ENCODE assay signal across 22 cellular contexts in genomic region chr7:140122975-140123374, GRCh38. TPM values are rescaled to one million over a fixed set of nuclear protein-coding genes. Genes with fewer than 3 reads are reported as not detected.
A peak's percentile ranks its signal among the peaks of the same experiment; 100 is the strongest.
DNase-seq lines count a peak whose midpoint lies in the region; ATAC-seq and TF ChIP-seq lines count a peak whose summit lies in the region.
"Had no signal": no experiment of that assay in that cellular context is flagged by ENCODE, and none has a peak within 500 bp of the region (broad histone marks: within the 10 kb centered on the region; RNA-seq: fewer than 3 reads in every experiment).

No MANE protein-coding gene starts in this region.

- H3K79me2 ChIP-seq in GM23248 (ENCODE audit: insufficient read depth) = no peaks in the 10 kb centered on the region
- H3K79me2 ChIP-seq in MM.1S (ENCODE audit: low read length) = no peaks in the 10 kb centered on the region

- peaks cover 18% of the 10 kb centered on the region for H3K4me1 Mint-ChIP-seq in activated CD8-positive, alpha-beta T cell treated with anti-CD3 and anti-CD28 coated beads for 36 hours (ENCODE audit: low read depth)
- H3K4me1 Mint-ChIP-seq in activated CD8-positive, alpha-beta T cell treated with anti-CD3 and anti-CD28 coated beads, Interleukin-2, amount 10 ng/mL, durations not matched to agents 7 days and 5 days (ENCODE audit: low read depth) = no peaks in the 10 kb centered on the region
- H3K4me1 Mint-ChIP-seq in activated naive CD8-positive, alpha-beta T cell treated with anti-CD3 and anti-CD28 coated beads, Interleukin-2, amount 50 U/mL, for 24 hours = peaks cover 28% of the 10 kb centered on the region

- H3K4me1 ChIP-seq in GM23248 (ENCODE audit: insufficient read depth) (peaks cover 7% of the 10 kb centered on the region; the same call in 1 of the 2 replicates), MM.1S (ENCODE audit: low read length) (no peaks in the 10 kb centered on the region)

- TF ChIP-seq CTCF in activated CD8-positive, alpha-beta T cell treated with anti-CD3 and anti-CD28 coated beads for 36 hours (IDR thresholded peaks at IDR 0.05) = no peak
- TF ChIP-seq CTCF in MM.1S (IDR thresholded peaks at IDR 0.05; ENCODE audit: low read length) = no peak

- H3K36me3 ChIP-seq in GM23248 (ENCODE audit: low read depth) (peaks cover 34% of the 10 kb centered on the region), MM.1S (replicated peaks; ENCODE audit: insufficient read depth, low read length) (no peaks in the 10 kb centered on the region)
- H3K36me3 ChIP-seq: SJCRH30 had no signal

- 90 to 91% methylated on average over 3 of the region's 3 CpGs for WGBS in GM23248 (ENCODE audit: low coverage in 1 of 2, low lambda C conversion rate in 2 of 2, missing lambda C conversion rate in 2 of 2), 2 experiments

- CTCF ChIA-PET in activated CD8-positive, alpha-beta T cell treated with anti-CD3 and anti-CD28 coated beads for 36 hours (lab: Charles Lee) = no interaction called here
- CTCF ChIA-PET in activated CD8-positive, alpha-beta T cell treated with anti-CD3 and anti-CD28 coated beads, Interleukin-2, amount 10 ng/mL, durations not matched to agents 7 days and 5 days (lab: Charles Lee) = no interaction called here

- no peaks in the 10 kb centered on the region for H3K9me3 ChIP-seq in GM23248 (ENCODE audit: low read depth)
- no peaks in the 10 kb centered on the region for H3K9me3 ChIP-seq in MM.1S (replicated peaks; ENCODE audit: insufficient read depth, low read length)
- H3K9me3 ChIP-seq: SJCRH30 had no signal

- no peak overlapping the region for H3K4me2 ChIP-seq in GM23248 (ENCODE audit: unreplicated experiment)
- H3K4me2 ChIP-seq in MM.1S (ENCODE audit: low read depth, low read length) = no peak overlapping the region
- H3K4me2 ChIP-seq: KMS-11 had no signal

- no peak overlapping the region for H3K27ac Mint-ChIP-seq in activated CD8-positive, alpha-beta T cell treated with anti-CD3 and anti-CD28 coated beads for 36 hours
- no peak overlapping the region for H3K27ac Mint-ChIP-seq in activated CD8-positive, alpha-beta T cell treated with anti-CD3 and anti-CD28 coated beads, Interleukin-2, amount 10 ng/mL, durations not matched to agents 7 days and 5 days
- peak overlapping the region; percentile 27 for H3K27ac Mint-ChIP-seq in activated naive CD8-positive, alpha-beta T cell treated with anti-CD3 and anti-CD28 coated beads, Interleukin-2, amount 50 U/mL, for 24 hours

- DNase-seq in activated CD8-positive, alpha-beta T cell treated with anti-CD3 and anti-CD28 coated beads for 36 hours = no peak
- no peak for DNase-seq in activated CD8-positive, alpha-beta T cell treated with anti-CD3 and anti-CD28 coated beads, Interleukin-2, amount 10 ng/mL, durations not matched to agents 7 days and 5 days
- DNase-seq in GM23248 (peak; percentile 28), renal cortical epithelial cell (ENCODE audit: low read depth) (peak; percentile 9), MM.1S (no peak)
- no peak for DNase-seq in activated naive CD8-positive, alpha-beta T cell treated with anti-CD3 and anti-CD28 coated beads, Interleukin-2, amount 50 U/mL, for 24 hours
- DNase-seq: DMS153, DND-41, H7, NCI-H1092 treated with DMSO at 0.1 percent for 48 hours, NCI-H1436, NCI-H187 treated with DMSO at 0.1 percent for 48 hours, NCI-H2171 treated with DMSO at 0.1 percent for 48 hours, NCI-H345, NCI-H510A treated with DMSO at 0.1 percent for 48 hours, NCI-H774, SJCRH30 had no signal

- H4K20me1 ChIP-seq in GM23248 (ENCODE audit: insufficient read depth) (no peaks in the 10 kb centered on the region), MM.1S (ENCODE audit: insufficient read depth, low read length) (no peaks in the 10 kb centered on the region)

- H3K9ac ChIP-seq in GM23248 (no peak overlapping the region), MM.1S (ENCODE audit: low read length) (no peak overlapping the region)
- H3K9ac ChIP-seq: KMS-11 had no signal

- no peak overlapping the region for H3K4me3 ChIP-seq in GM23248
- no peak overlapping the region for H3K4me3 ChIP-seq in MM.1S (ENCODE audit: low read length)
- H3K4me3 ChIP-seq: SJCRH30 had no signal

- H3K27ac ChIP-seq in GM23248 (no peak overlapping the region), MM.1S (ENCODE audit: low read length) (no peak overlapping the region)
- H3K27ac ChIP-seq: HL-60, KMS-11, SJCRH30 had no signal

- in situ Hi-C loops in GM23248 (cut with MboI) = no loop called here

- H3F3A ChIP-seq in GM23248 (ENCODE audit: insufficient read depth) = no peaks in the 10 kb centered on the region; the same call in none of the 2 replicates
- H3F3A ChIP-seq in MM.1S (ENCODE audit: insufficient read depth, low read length) = no peaks in the 10 kb centered on the region

- no peaks in the 10 kb centered on the region for H3K9me3 Mint-ChIP-seq in activated CD8-positive, alpha-beta T cell treated with anti-CD3 and anti-CD28 coated beads for 36 hours
- no peaks in the 10 kb centered on the region for H3K9me3 Mint-ChIP-seq in activated CD8-positive, alpha-beta T cell treated with anti-CD3 and anti-CD28 coated beads, Interleukin-2, amount 10 ng/mL, durations not matched to agents 7 days and 5 days (ENCODE audit: insufficient read depth)
- no peaks in the 10 kb centered on the region for H3K9me3 Mint-ChIP-seq in activated naive CD8-positive, alpha-beta T cell treated with anti-CD3 and anti-CD28 coated beads, Interleukin-2, amount 50 U/mL, for 24 hours
- H3K9me3 Mint-ChIP-seq: IgD-negative memory B cell had no signal

- no peak overlapping the region for H3K4me3 Mint-ChIP-seq in activated CD8-positive, alpha-beta T cell treated with anti-CD3 and anti-CD28 coated beads for 36 hours
- H3K4me3 Mint-ChIP-seq in activated CD8-positive, alpha-beta T cell treated with anti-CD3 and anti-CD28 coated beads, Interleukin-2, amount 10 ng/mL, durations not matched to agents 7 days and 5 days = no peak overlapping the region
- no peak overlapping the region for H3K4me3 Mint-ChIP-seq in activated naive CD8-positive, alpha-beta T cell treated with anti-CD3 and anti-CD28 coated beads, Interleukin-2, amount 50 U/mL, for 24 hours
- H3K4me3 Mint-ChIP-seq: IgD-negative memory B cell had no signal

- no peaks in the 10 kb centered on the region for H3K27me3 ChIP-seq in GM23248 (replicated peaks; ENCODE audit: insufficient read depth)
- H3K27me3 ChIP-seq in MM.1S (replicated peaks; ENCODE audit: insufficient read depth, low read length) = no peaks in the 10 kb centered on the region
- H3K27me3 ChIP-seq: SJCRH30 had no signal

- intact Hi-C loops in activated CD8-positive, alpha-beta T cell treated with anti-CD3 and anti-CD28 coated beads for 36 hours (cut with micrococcal nuclease) = no loop called here

- no peaks in the 10 kb centered on the region for H3K9me2 ChIP-seq in GM23248 (ENCODE audit: insufficient read depth)
- H3K9me2 ChIP-seq in MM.1S (replicated peaks; ENCODE audit: insufficient read depth, low read length) = no peaks in the 10 kb centered on the region

- POLR2A ChIA-PET in activated CD8-positive, alpha-beta T cell treated with anti-CD3 and anti-CD28 coated beads for 36 hours (lab: Charles Lee) = no interaction called here
- POLR2A ChIA-PET in activated CD8-positive, alpha-beta T cell treated with anti-CD3 and anti-CD28 coated beads, Interleukin-2, amount 10 ng/mL, durations not matched to agents 7 days and 5 days (lab: Charles Lee) = no interaction called here

- H3K36me3 Mint-ChIP-seq in activated CD8-positive, alpha-beta T cell treated with anti-CD3 and anti-CD28 coated beads for 36 hours (ENCODE audit: low read depth) = peaks cover 33% of the 10 kb centered on the region
- peaks cover 12% of the 10 kb centered on the region for H3K36me3 Mint-ChIP-seq in activated CD8-positive, alpha-beta T cell treated with anti-CD3 and anti-CD28 coated beads, Interleukin-2, amount 10 ng/mL, durations not matched to agents 7 days and 5 days (ENCODE audit: low read depth)
- peaks cover 29% of the 10 kb centered on the region for H3K36me3 Mint-ChIP-seq in activated naive CD8-positive, alpha-beta T cell treated with anti-CD3 and anti-CD28 coated beads, Interleukin-2, amount 50 U/mL, for 24 hours (ENCODE audit: low read depth)

- no peak overlapping the region for H2AFZ ChIP-seq in GM23248
- no peak overlapping the region for H2AFZ ChIP-seq in MM.1S (ENCODE audit: low read length)

- no peaks in the 10 kb centered on the region for H3K27me3 Mint-ChIP-seq in activated CD8-positive, alpha-beta T cell treated with anti-CD3 and anti-CD28 coated beads for 36 hours
- no peaks in the 10 kb centered on the region for H3K27me3 Mint-ChIP-seq in activated CD8-positive, alpha-beta T cell treated with anti-CD3 and anti-CD28 coated beads, Interleukin-2, amount 10 ng/mL, durations not matched to agents 7 days and 5 days (ENCODE audit: low read depth)
- no peaks in the 10 kb centered on the region for H3K27me3 Mint-ChIP-seq in activated naive CD8-positive, alpha-beta T cell treated with anti-CD3 and anti-CD28 coated beads, Interleukin-2, amount 50 U/mL, for 24 hours
- H3K27me3 Mint-ChIP-seq: IgD-negative memory B cell had no signal

- peak; percentile 42 for ATAC-seq in activated CD8-positive, alpha-beta T cell treated with anti-CD3 and anti-CD28 coated beads for 36 hours
- ATAC-seq in activated CD8-positive, alpha-beta T cell treated with anti-CD3 and anti-CD28 coated beads, Interleukin-2, amount 10 ng/mL, durations not matched to agents 7 days and 5 days = no peak
- peak; percentile 59 for ATAC-seq in activated naive CD8-positive, alpha-beta T cell treated with anti-CD3 and anti-CD28 coated beads, Interleukin-2, amount 50 U/mL, for 24 hours
- ATAC-seq in GM21367 (IDR thresholded peaks at IDR 0.05; ENCODE audit: unreplicated experiment) = no peak
- ATAC-seq: Right ventricle myocardium inferior had no signal

RNA-seq across cellular contexts. Expression of gene KDM7A, which starts 53.8 kb away (rescaled TPM):
- total RNA-seq in activated CD8-positive, alpha-beta T cell treated with anti-CD3 and anti-CD28 coated beads for 36 hours = 10 to 100 TPM; 21.1 to 22.9 TPM
- total RNA-seq in activated CD8-positive, alpha-beta T cell treated with anti-CD3 and anti-CD28 coated beads, Interleukin-2, amount 10 ng/mL, durations not matched to agents 7 days and 5 days = 1 to 10 TPM; 3.9 to 4.1 TPM
- 6.7 and 7.8 TPM in 2 replicates for total RNA-seq in GM23248 (2014; rRNA removed; shearing (Covaris generic))
- 1.9 and 2.3 TPM in 2 replicates for polyA plus RNA-seq in GM23248 (2016; fragmentation: Nextera tagmentation; extraction: Ambion mirVana)
- total RNA-seq in renal cortical epithelial cell = 3.3 and 7.2 TPM in 2 replicates

Comparison
In these comparisons a context has a peak if more than half of its experiments do, and no peak if none do; other contexts are left out.
1. ATAC-seq: peak in activated CD8-positive, alpha-beta T cell treated with anti-CD3 and anti-CD28 coated beads for 36 hours (single experiment) and activated naive CD8-positive, alpha-beta T cell treated with anti-CD3 and anti-CD28 coated beads, Interleukin-2, amount 50 U/mL, for 24 hours (single experiment); none in activated CD8-positive, alpha-beta T cell treated with anti-CD3 and anti-CD28 coated beads, Interleukin-2, amount 10 ng/mL, durations not matched to agents 7 days and 5 days (single experiment) and GM21367 (single experiment).
2. DNase-seq: peak in GM23248 (single experiment) and renal cortical epithelial cell (single experiment); none in activated CD8-positive, alpha-beta T cell treated with anti-CD3 and anti-CD28 coated beads for 36 hours (single experiment), activated CD8-positive, alpha-beta T cell treated with anti-CD3 and anti-CD28 coated beads, Interleukin-2, amount 10 ng/mL, durations not matched to agents 7 days and 5 days (single experiment), activated naive CD8-positive, alpha-beta T cell treated with anti-CD3 and anti-CD28 coated beads, Interleukin-2, amount 50 U/mL, for 24 hours (single experiment) and MM.1S (single experiment).